12 cellular contexts compared by ENCODE assay signal in genomic region chr16:2580134-2580533, GRCh38. TPM values are rescaled to one million over a fixed set of nuclear protein-coding genes. Genes with fewer than 3 reads are reported as not detected.
DNase-seq lines count a peak whose midpoint lies in the region; ATAC-seq, FAIRE-seq and TF ChIP-seq lines count a peak whose summit lies in the region.
"Not testable (repeated sequence)": the region's sequence is repeated elsewhere in the genome, so short reads cannot be mapped to it uniquely, and the experiment has no call there.
"Had no signal": no experiment of that assay in that cellular context is flagged by ENCODE, and none has a peak within 500 bp of the region (broad histone marks: within the 10 kb centered on the region; RNA-seq: fewer than 3 reads in every experiment).

No MANE protein-coding gene starts in this region.

- not testable (repeated sequence) for TF ChIP-seq RAD21 in A549 (conservative IDR thresholded peaks at IDR 0.05 in 1 of 2, IDR thresholded peaks at IDR 0.05 in 1 of 2)

- not testable (repeated sequence) for H3K36me3 ChIP-seq in astrocyte (ENCODE audit: insufficient read depth, low read length); endothelial cell of umbilical vein (ENCODE audit: control insufficient read depth in 2 of 2, extremely low read depth in 1 of 2, insufficient read depth in 2 of 2, low read length in 2 of 2)

- dilution Hi-C loops in endothelial cell of umbilical vein (cut with MboI; ENCODE audit: extremely low pct_ligation_motif_present, low sequenced_read_pairs), result not testable (repeated sequence)

- H3K9ac ChIP-seq in astrocyte (ENCODE audit: low read length); endothelial cell of umbilical vein (replicated peaks; ENCODE audit: extremely low read depth, insufficient read depth, low read length): not testable (repeated sequence)

- BruUV-seq in endothelial cell of umbilical vein (replicated peaks; lab: Mats Ljungman, UMichigan), result not testable (repeated sequence)

- peak; percentile 57 to 81; a peak in 4 of 6 replicates for ATAC-seq in A549
- ATAC-seq in WTC11, result peak; percentile 90

- not testable (repeated sequence) for TF ChIP-seq POLR2A in A549 (IDR thresholded peaks at IDR 0.05; ENCODE audit: low read length); NB4 (IDR thresholded peaks at IDR 0.05; ENCODE audit: extremely low read depth, insufficient read length); endothelial cell of umbilical vein (IDR thresholded peaks at IDR 0.05; ENCODE audit: low read depth, low read length)

- not testable (repeated sequence) for H3K9me3 ChIP-seq in A549; astrocyte (ENCODE audit: insufficient read depth, low read depth, low read length); endothelial cell of umbilical vein (replicated peaks; ENCODE audit: control insufficient read depth, insufficient read depth, low read length)

- H3K9me1 ChIP-seq in endothelial cell of umbilical vein (replicated peaks; ENCODE audit: control insufficient read depth, extremely low read depth, insufficient read depth, low read length), result not testable (repeated sequence)

- not testable (repeated sequence) for H3K27ac ChIP-seq in A549; astrocyte (ENCODE audit: low read depth, low read length); endothelial cell of umbilical vein (ENCODE audit: insufficient read depth, low read depth, low read length)

- H3K4me3 ChIP-seq in A549; NB4 (ENCODE audit: low read depth, low read length); astrocyte (ENCODE audit: insufficient read depth, low read depth, low read length); endothelial cell of umbilical vein (replicated peaks in 1 of 3; ENCODE audit: insufficient read depth in 1 of 3, low read depth in 1 of 3, low read length in 3 of 3): not testable (repeated sequence)

- TF ChIP-seq EP300 in A549 (IDR thresholded peaks at IDR 0.05), result not testable (repeated sequence)

- POLR2A ChIA-PET in A549 (lab: Yijun Ruan, JAX); WTC11 (lab: Charles Lee); endothelial cell of umbilical vein (lab: Charles Lee): not testable (repeated sequence)

- FAIRE-seq in A549 (lab: Jason Lieb, UNC) (peak; percentile 18), astrocyte (lab: Jason Lieb, UNC) (peak; percentile 63), endothelial cell of umbilical vein (lab: Jason Lieb, UNC) (peak; percentile 75)

- not testable (repeated sequence) for H3K27ac Mint-ChIP-seq in WTC11; astrocyte (ENCODE audit: unreplicated experiment); osteocyte (ENCODE audit: unreplicated experiment)

- H3K27me3 ChIP-seq in astrocyte (ENCODE audit: insufficient read depth, low read length); endothelial cell of umbilical vein (ENCODE audit: control insufficient read depth in 2 of 2, insufficient read depth in 2 of 2, low read length in 2 of 2): not testable (repeated sequence)

- CTCF ChIA-PET in A549 (lab: Yijun Ruan, JAX); WTC11 (lab: Charles Lee); endothelial cell of umbilical vein (lab: Charles Lee): not testable (repeated sequence)

- DNase-seq in A549 (ENCODE audit: low read depth in 1 of 2, low spot score in 1 of 2); astrocyte (ENCODE audit: low read depth); endothelial cell of umbilical vein (ENCODE audit: low read depth, low spot score); osteocyte (ENCODE audit: extremely low spot score, unreplicated experiment): not testable (repeated sequence)
- DNase-seq in NB4 (ENCODE audit: low read depth), result peak; percentile 72
- DNase-seq in WTC11 (ENCODE audit: low spot score), result peak; percentile 62
- peak; percentile 90 for DNase-seq in left kidney (ENCODE audit: low read depth, low spot score)

- intact Hi-C loops in endothelial cell of umbilical vein (cut with micrococcal nuclease), result not testable (repeated sequence)

- H3K4me3 Mint-ChIP-seq in WTC11; astrocyte (ENCODE audit: unreplicated experiment); osteocyte (ENCODE audit: unreplicated experiment): not testable (repeated sequence)

- H2AFZ ChIP-seq in astrocyte (ENCODE audit: low read depth, low read length); endothelial cell of umbilical vein (ENCODE audit: low read depth, low read length): not testable (repeated sequence)

- not testable (repeated sequence) for H3K27me3 Mint-ChIP-seq in WTC11 (ENCODE audit: low read depth); astrocyte (ENCODE audit: low read depth, unreplicated experiment); osteocyte (ENCODE audit: unreplicated experiment)

- not testable (repeated sequence) for H3K79me2 ChIP-seq in astrocyte (ENCODE audit: insufficient read depth, low read length); endothelial cell of umbilical vein (ENCODE audit: control insufficient read depth, insufficient read depth, low read length)

- H4K20me1 ChIP-seq in astrocyte (ENCODE audit: insufficient read depth, low read length); endothelial cell of umbilical vein (replicated peaks; ENCODE audit: control insufficient read depth, extremely low read depth, insufficient read depth, low read length): not testable (repeated sequence)

- H3K36me3 Mint-ChIP-seq in WTC11; astrocyte (ENCODE audit: low read depth, unreplicated experiment); osteocyte (ENCODE audit: unreplicated experiment): not testable (repeated sequence)

- H3K4me1 Mint-ChIP-seq in WTC11; astrocyte (ENCODE audit: low read depth, unreplicated experiment); osteocyte (ENCODE audit: unreplicated experiment): not testable (repeated sequence)

- H3K9me3 Mint-ChIP-seq in WTC11; astrocyte (ENCODE audit: unreplicated experiment); osteocyte (ENCODE audit: unreplicated experiment): not testable (repeated sequence)

- H3K4me2 ChIP-seq in A549; astrocyte (ENCODE audit: low read length); endothelial cell of umbilical vein (ENCODE audit: insufficient read depth, low read length): not testable (repeated sequence)

- H3K4me1 ChIP-seq in A549; astrocyte (ENCODE audit: insufficient read depth, low read length); endothelial cell of umbilical vein (ENCODE audit: control insufficient read depth, extremely low read depth, insufficient read depth, low read length): not testable (repeated sequence)

- TF ChIP-seq CTCF in A549 (IDR thresholded peaks at IDR 0.05); WTC11 (IDR thresholded peaks at IDR 0.05); astrocyte (IDR thresholded peaks at IDR 0.05; ENCODE audit: insufficient read depth, low read depth, low read length); endothelial cell of umbilical vein (IDR thresholded peaks at IDR 0.05; ENCODE audit: extremely low read depth in 1 of 2, insufficient read depth in 1 of 2, low read depth in 1 of 2, low read length in 2 of 2): not testable (repeated sequence)
- TF ChIP-seq CTCF in GM12874 (IDR thresholded peaks at IDR 0.05; ENCODE audit: insufficient read depth, low read depth, low read length) (peak; percentile 6; the same call in 1 of the 2 replicates), NB4 (IDR thresholded peaks at IDR 0.05; ENCODE audit: low read depth, low read length) (peak; percentile 34), osteocyte (IDR thresholded peaks at IDR 0.05) (peak; percentile 34)

- WGBS in A549 (ENCODE audit: missing lambda C conversion rate), result 52% methylated on average over 4 of the region's 11 CpGs

RNA-seq across cellular contexts. Expression of gene PDPK1, which starts 42.3 kb away (rescaled TPM):
- 29.7 and 38.1 TPM in 2 replicates for polyA plus RNA-seq in A549 (2011; rRNA removed)
- 11.2 and 18.2 TPM in 2 replicates for polyA plus RNA-seq in A549 (2012; cell fraction: cytosol; rRNA removed)
- 19.4 and 19.5 TPM in 2 replicates for polyA plus RNA-seq in A549 (2012; cell fraction: nucleus; rRNA removed)
- polyA plus RNA-seq in A549 (2017; fragmentation: RNase III; extraction: RNeasy Plus Mini Kit Qiagen cat#74134 plus additional on column Dnase treatment), result 17.3 to 17.8 TPM (median 17.7 TPM) in 3 replicates
- polyA minus RNA-seq in A549 (2011; rRNA and poly(A)+ RNA removed), result 19.6 and 20.5 TPM in 2 replicates
- 25.4 to 31.4 TPM (median 29.6 TPM) in 3 replicates for total RNA-seq in WTC11 (2021)
- 48.1 and 50.5 TPM in 2 replicates for total RNA-seq in astrocyte
- 37.3 and 40.8 TPM in 2 replicates for total RNA-seq in endothelial cell of umbilical vein
- polyA plus RNA-seq in endothelial cell of umbilical vein, result 19.9 and 22.4 TPM in 2 replicates
- 24.6 and 26.6 TPM in 2 replicates for polyA plus RNA-seq in endothelial cell of umbilical vein (2011; cell fraction: cytosol; rRNA removed)
- polyA plus RNA-seq in endothelial cell of umbilical vein (2011; cell fraction: nucleus; rRNA removed), result 43.3 and 47.2 TPM in 2 replicates
- polyA plus RNA-seq in endothelial cell of umbilical vein (2012), result 23.8 and 24.9 TPM in 2 replicates
- polyA minus RNA-seq in endothelial cell of umbilical vein, result 39.4 and 42.7 TPM in 2 replicates
- polyA minus RNA-seq in endothelial cell of umbilical vein (2011; cell fraction: cytosol; rRNA and poly(A)+ RNA removed), result 17.0 TPM
- 26.3 and 30.0 TPM in 2 replicates for polyA minus RNA-seq in endothelial cell of umbilical vein (2011; cell fraction: nucleus; rRNA and poly(A)+ RNA removed)
- 44.9 and 45.8 TPM in 2 replicates for total RNA-seq in osteocyte

RNA-seq across cellular contexts. Expression of gene CEMP1, which starts 48.9 kb away (rescaled TPM):
- polyA plus RNA-seq in A549 (2011; rRNA removed), result not detected in 2 replicates
- not detected in 2 replicates for polyA plus RNA-seq in A549 (2012; cell fraction: cytosol; rRNA removed)
- not detected in 2 replicates for polyA plus RNA-seq in A549 (2012; cell fraction: nucleus; rRNA removed)
- not detected in 3 replicates for polyA plus RNA-seq in A549 (2017; fragmentation: RNase III; extraction: RNeasy Plus Mini Kit Qiagen cat#74134 plus additional on column Dnase treatment)
- polyA minus RNA-seq in A549 (2011; rRNA and poly(A)+ RNA removed), result not detected in 2 replicates
- total RNA-seq in WTC11 (2021), result 0.14 to 0.32 TPM (median 0.15 TPM) in 3 replicates
- not detected in 2 replicates for total RNA-seq in astrocyte
- total RNA-seq in endothelial cell of umbilical vein, result not detected in 2 replicates
- not detected in 2 replicates for polyA plus RNA-seq in endothelial cell of umbilical vein
- polyA plus RNA-seq in endothelial cell of umbilical vein (2011; cell fraction: cytosol; rRNA removed), result not detected in 2 replicates
- polyA plus RNA-seq in endothelial cell of umbilical vein (2011; cell fraction: nucleus; rRNA removed), result not detected in 2 replicates
- polyA plus RNA-seq in endothelial cell of umbilical vein (2012), result 1.1 TPM in 1 of 2 replicates, not detected in the other
- polyA minus RNA-seq in endothelial cell of umbilical vein, result not detected in 2 replicates
- polyA minus RNA-seq in endothelial cell of umbilical vein (2011; cell fraction: cytosol; rRNA and poly(A)+ RNA removed), result not detected
- polyA minus RNA-seq in endothelial cell of umbilical vein (2011; cell fraction: nucleus; rRNA and poly(A)+ RNA removed), result not detected in 2 replicates
- not detected in 2 replicates for total RNA-seq in osteocyte
- total RNA-seq: activated T-helper 2 cell treated with anti-CD3 and anti-CD28 coated beads, Interferon-gamma antibody, Interleukin-2, Interleukin-4, amounts not matched to agents 10 μg/mL and 5 μg/mL and 100 μg/mL, durations not matched to agents 14 hours and 24 hours and 36 hours; HT1080; left cardiac atrium; NCI-H460 had no signal

RNA-seq across cellular contexts. Expression of gene AMDHD2, which starts 60.0 kb away (rescaled TPM):
- polyA plus RNA-seq in A549 (2011; rRNA removed) (5.2 and 6.6 TPM in 2 replicates), A549 (2017; fragmentation: RNase III; extraction: RNeasy Plus Mini Kit Qiagen cat#74134 plus additional on column Dnase treatment) (21.7 to 28.8 TPM (median 27.7 TPM) in 3 replicates), endothelial cell of umbilical vein (39.4 and 58.2 TPM in 2 replicates)
- polyA plus RNA-seq in A549 (2012; cell fraction: cytosol; rRNA removed), result 22.2 and 28.7 TPM in 2 replicates
- polyA plus RNA-seq in A549 (2012; cell fraction: nucleus; rRNA removed), result 173 and 198 TPM in 2 replicates
- polyA minus RNA-seq in A549 (2011; rRNA and poly(A)+ RNA removed), result 6.9 and 9.6 TPM in 2 replicates
- total RNA-seq in WTC11 (2021) (60.1 to 70.9 TPM (median 60.3 TPM) in 3 replicates), astrocyte (24.9 and 32.3 TPM in 2 replicates), endothelial cell of umbilical vein (54.5 and 59.5 TPM in 2 replicates), osteocyte (52.5 and 56.6 TPM in 2 replicates)
- polyA plus RNA-seq in endothelial cell of umbilical vein (2011; cell fraction: cytosol; rRNA removed), result 13.6 and 21.4 TPM in 2 replicates
- polyA plus RNA-seq in endothelial cell of umbilical vein (2011; cell fraction: nucleus; rRNA removed), result 188 and 225 TPM in 2 replicates
- 24.1 and 27.6 TPM in 2 replicates for polyA plus RNA-seq in endothelial cell of umbilical vein (2012)
- 22.5 and 34.3 TPM in 2 replicates for polyA minus RNA-seq in endothelial cell of umbilical vein
- polyA minus RNA-seq in endothelial cell of umbilical vein (2011; cell fraction: cytosol; rRNA and poly(A)+ RNA removed), result 14.8 TPM
- 46.0 and 79.6 TPM in 2 replicates for polyA minus RNA-seq in endothelial cell of umbilical vein (2011; cell fraction: nucleus; rRNA and poly(A)+ RNA removed)
